11 cellular contexts compared by ENCODE assay signal in genomic region chrX:40587623-40588022, GRCh38. TPM values are rescaled to one million over a fixed set of nuclear protein-coding genes. Genes with fewer than 3 reads are reported as not detected.
DNase-seq lines count a peak whose midpoint lies in the region; ATAC-seq, FAIRE-seq and TF ChIP-seq lines count a peak whose summit lies in the region.
"Not testable (repeated sequence)": the region's sequence is repeated elsewhere in the genome, so short reads cannot be mapped to it uniquely, and the experiment has no call there.
"Had no signal": no experiment of that assay in that cellular context is flagged by ENCODE, and none has a peak within 500 bp of the region (broad histone marks: within the 10 kb centered on the region; RNA-seq: fewer than 3 reads in every experiment).

No MANE protein-coding gene starts in this region.

- H3K4me3 Mint-ChIP-seq in activated CD4-positive, alpha-beta T cell treated with anti-CD3 and anti-CD28 coated beads for 36 hours; activated T-cell treated with anti-CD3 and anti-CD28 coated beads, Interleukin-2, amount 50 U/mL, for 72 hours; activated naive CD8-positive, alpha-beta T cell: not testable (repeated sequence)

- DNase-seq in GM18507 (ENCODE audit: extremely low spot score, insufficient read length, low read depth); activated CD4-positive, alpha-beta T cell treated with anti-CD3 and anti-CD28 coated beads for 36 hours; activated T-cell treated with anti-CD3 and anti-CD28 coated beads, Interleukin-2, amount 50 U/mL, for 72 hours; endothelial cell of umbilical vein (ENCODE audit: low read depth, low spot score); HepG2 (ENCODE audit: low spot score); stimulated activated naive CD8-positive, alpha-beta T cell treated with anti-CD3 and anti-CD28 coated beads, Interleukin-15, Interleukin-2, amounts not matched to agents 100 U/mL and 50 U/mL, for 24 hours: not testable (repeated sequence)

- TF ChIP-seq RAD21 in HepG2 (CRISPR knock-in tag; IDR thresholded peaks at IDR 0.05), result not testable (repeated sequence)

- not testable (repeated sequence) for TF ChIP-seq EP300 in HepG2 (IDR thresholded peaks at IDR 0.05; ENCODE audit: low read depth in 2 of 2, low read length in 2 of 2); HepG2 (CRISPR knock-in tag; IDR thresholded peaks at IDR 0.05; ENCODE audit: borderline replicate concordance)

- FAIRE-seq in GM18507 (lab: Jason Lieb, UNC) (peak; percentile 53), endothelial cell of umbilical vein (lab: Jason Lieb, UNC) (peak; percentile 83), HepG2 (lab: Jason Lieb, UNC) (peak; percentile 53)

- H3K4me2 ChIP-seq in endothelial cell of umbilical vein (ENCODE audit: insufficient read depth, low read length); HepG2 (ENCODE audit: low read depth, low read length): not testable (repeated sequence)

- H4K20me1 ChIP-seq in endothelial cell of umbilical vein (replicated peaks; ENCODE audit: control insufficient read depth, extremely low read depth, insufficient read depth, low read length); HepG2 (ENCODE audit: insufficient read depth, low read length): not testable (repeated sequence)

- not testable (repeated sequence) for BruUV-seq in endothelial cell of umbilical vein (replicated peaks; lab: Mats Ljungman, UMichigan); HepG2 (replicated peaks; lab: Mats Ljungman, UMichigan)

- peak; percentile 50 for ATAC-seq in activated CD4-positive, alpha-beta T cell treated with anti-CD3 and anti-CD28 coated beads for 36 hours
- ATAC-seq in activated T-cell treated with anti-CD3 and anti-CD28 coated beads, Interleukin-2, amount 50 U/mL, for 72 hours (replicated peaks in 1 of 2), result peak; percentile 36 to 48
- not testable (repeated sequence) for ATAC-seq in HepG2
- ATAC-seq in stimulated activated naive CD8-positive, alpha-beta T cell treated with anti-CD3 and anti-CD28 coated beads, Interleukin-15, Interleukin-2, amounts not matched to agents 100 U/mL and 50 U/mL, for 24 hours, result peak; percentile 28

- in situ Hi-C loops in HepG2 (cut with HindIII; ENCODE audit: extremely low pct_ligation_motif_present, low pct_unique_long_range_greater_than_20kb), result not testable (repeated sequence)

- POLR2A ChIA-PET in activated CD4-positive, alpha-beta T cell treated with anti-CD3 and anti-CD28 coated beads for 36 hours (lab: Charles Lee); HepG2 (lab: Yijun Ruan, JAX): not testable (repeated sequence)
- POLR2A ChIA-PET in endothelial cell of umbilical vein (lab: Charles Lee), result interaction anchor here (0.7 kb wide), 1 partner anchor 748 kb away, joined by 3 read pairs; no protein-coding TSS in a partner anchor

- not testable (repeated sequence) for H3K36me3 Mint-ChIP-seq in activated CD4-positive, alpha-beta T cell treated with anti-CD3 and anti-CD28 coated beads for 36 hours (ENCODE audit: low read depth); activated T-cell treated with anti-CD3 and anti-CD28 coated beads, Interleukin-2, amount 50 U/mL, for 72 hours (ENCODE audit: insufficient read depth in 2 of 2); activated naive CD8-positive, alpha-beta T cell

- not testable (repeated sequence) for H3K27me3 ChIP-seq in endothelial cell of umbilical vein (ENCODE audit: control insufficient read depth in 2 of 2, insufficient read depth in 2 of 2, low read length in 2 of 2); HepG2 (ENCODE audit: control insufficient read depth in 1 of 2, insufficient read depth in 2 of 2, low read length in 2 of 2)

- CTCF ChIA-PET in activated CD4-positive, alpha-beta T cell treated with anti-CD3 and anti-CD28 coated beads for 36 hours (lab: Charles Lee), result interaction anchor here (0.7 to 3.6 kb wide), 2 partner anchors 44 to 64 kb away, joined by 3 to 12 read pairs; no protein-coding TSS in a partner anchor
- CTCF ChIA-PET in endothelial cell of umbilical vein (lab: Charles Lee), result interaction anchor here (0.9 kb wide), 1 partner anchor 43 kb away, joined by 3 read pairs; no protein-coding TSS in a partner anchor
- CTCF ChIA-PET in HepG2 (lab: Yijun Ruan, JAX; ENCODE audit: low intra/inter-chr PET ratio, low total read pairs), result not testable (repeated sequence)

- peaks cover 17% of the 10 kb centered on the region for H3K79me2 ChIP-seq in endothelial cell of umbilical vein (ENCODE audit: control insufficient read depth, insufficient read depth, low read length)
- H3K79me2 ChIP-seq in HepG2 (ENCODE audit: insufficient read depth, low read length), result not testable (repeated sequence)

- not testable (repeated sequence) for H3K9ac ChIP-seq in endothelial cell of umbilical vein (replicated peaks; ENCODE audit: extremely low read depth, insufficient read depth, low read length); HepG2 (ENCODE audit: insufficient read depth, low read depth, low read length)

- H3K27ac Mint-ChIP-seq in activated CD4-positive, alpha-beta T cell treated with anti-CD3 and anti-CD28 coated beads for 36 hours, result peak overlapping the region; percentile 3
- H3K27ac Mint-ChIP-seq in activated T-cell treated with anti-CD3 and anti-CD28 coated beads, Interleukin-2, amount 50 U/mL, for 72 hours, result not testable (repeated sequence)
- H3K27ac Mint-ChIP-seq in activated naive CD8-positive, alpha-beta T cell, result peak overlapping the region; percentile 46

- peaks cover 50% of the 10 kb centered on the region for H3K4me1 Mint-ChIP-seq in activated CD4-positive, alpha-beta T cell treated with anti-CD3 and anti-CD28 coated beads for 36 hours
- H3K4me1 Mint-ChIP-seq in activated T-cell treated with anti-CD3 and anti-CD28 coated beads, Interleukin-2, amount 50 U/mL, for 72 hours (ENCODE audit: low read depth), result peaks cover 39% of the 10 kb centered on the region
- H3K4me1 Mint-ChIP-seq in activated naive CD8-positive, alpha-beta T cell (ENCODE audit: low read depth), result peaks cover 49% of the 10 kb centered on the region

- dilution Hi-C loops in endothelial cell of umbilical vein (cut with MboI; ENCODE audit: extremely low pct_ligation_motif_present, low sequenced_read_pairs), result not testable (repeated sequence)

- not testable (repeated sequence) for H2AFZ ChIP-seq in endothelial cell of umbilical vein (ENCODE audit: low read depth, low read length); HepG2 (ENCODE audit: low read length)

- TF ChIP-seq POLR2A in endothelial cell of umbilical vein (IDR thresholded peaks at IDR 0.05; ENCODE audit: low read depth, low read length); HepG2 (IDR thresholded peaks at IDR 0.05; ENCODE audit: insufficient read depth in 1 of 2, low read depth in 2 of 2, low read length in 2 of 2): not testable (repeated sequence)

- TF ChIP-seq CTCF in endothelial cell of umbilical vein (IDR thresholded peaks at IDR 0.05; ENCODE audit: extremely low read depth in 1 of 2, insufficient read depth in 1 of 2, low read depth in 1 of 2, low read length in 2 of 2); HepG2 (CRISPR knock-in tag; IDR thresholded peaks at IDR 0.05): not testable (repeated sequence)

- not testable (repeated sequence) for H3K27ac ChIP-seq in endothelial cell of umbilical vein (ENCODE audit: insufficient read depth, low read depth, low read length); HepG2 (ENCODE audit: extremely low read length, insufficient read depth, low read length)

- not testable (repeated sequence) for H3K36me3 ChIP-seq in endothelial cell of umbilical vein (ENCODE audit: control insufficient read depth in 2 of 2, extremely low read depth in 1 of 2, insufficient read depth in 2 of 2, low read length in 2 of 2); HepG2 (replicated peaks in 1 of 2; ENCODE audit: control insufficient read depth in 1 of 2, insufficient read depth in 2 of 2, low read length in 2 of 2)

- H3K9me1 ChIP-seq in endothelial cell of umbilical vein (replicated peaks; ENCODE audit: control insufficient read depth, extremely low read depth, insufficient read depth, low read length), result not testable (repeated sequence)

- 14% methylated on average over 1 of the region's 1 CpG for WGBS in HepG2 (ENCODE audit: low lambda C conversion rate)

- intact Hi-C loops in activated CD4-positive, alpha-beta T cell treated with anti-CD3 and anti-CD28 coated beads for 36 hours (cut with DNase I, micrococcal nuclease), result loop anchor here in 1 of 2 experiments (10.0 kb wide), 2 partner anchors 527 to 1783 kb away; partner anchors contain the start of gene MID1IP1
- intact Hi-C loops in endothelial cell of umbilical vein (cut with micrococcal nuclease), result not testable (repeated sequence)
- intact Hi-C loops in HepG2 (cut with micrococcal nuclease; ENCODE audit: unreplicated experiment), result loop anchor here (10.0 kb wide), 1 partner anchor 57 kb away; the partner anchor contains the start of gene CXorf38

- not testable (repeated sequence) for H3K4me3 ChIP-seq in endothelial cell of umbilical vein (replicated peaks in 1 of 3; ENCODE audit: insufficient read depth in 1 of 3, low read depth in 1 of 3, low read length in 3 of 3); HepG2 (replicated peaks in 1 of 3; ENCODE audit: insufficient read depth in 1 of 3, low read depth in 2 of 3, low read length in 3 of 3)

- H3K9me3 Mint-ChIP-seq in activated CD4-positive, alpha-beta T cell treated with anti-CD3 and anti-CD28 coated beads for 36 hours (ENCODE audit: low read depth); activated T-cell treated with anti-CD3 and anti-CD28 coated beads, Interleukin-2, amount 50 U/mL, for 72 hours; activated naive CD8-positive, alpha-beta T cell (ENCODE audit: low read depth): not testable (repeated sequence)

- H3K4me1 ChIP-seq in endothelial cell of umbilical vein (ENCODE audit: control insufficient read depth, extremely low read depth, insufficient read depth, low read length), result not testable (repeated sequence)
- 0 out of 2 replicates have a peak, but pooled peaks cover 25% of the 10 kb centered on the region for H3K4me1 ChIP-seq in HepG2 (ENCODE audit: insufficient read depth, low read length)

- not testable (repeated sequence) for H3K9me3 ChIP-seq in endothelial cell of umbilical vein (replicated peaks; ENCODE audit: control insufficient read depth, insufficient read depth, low read length); HepG2 (ENCODE audit: low read length)

- not testable (repeated sequence) for H3K27me3 Mint-ChIP-seq in activated CD4-positive, alpha-beta T cell treated with anti-CD3 and anti-CD28 coated beads for 36 hours; activated naive CD8-positive, alpha-beta T cell
- peaks cover 33% of the 10 kb centered on the region for H3K27me3 Mint-ChIP-seq in activated T-cell treated with anti-CD3 and anti-CD28 coated beads, Interleukin-2, amount 50 U/mL, for 72 hours (ENCODE audit: low read depth)

RNA-seq across cellular contexts. Expression of gene ATP6AP2, which starts 6.9 kb away (rescaled TPM):
- 10 to 100 TPM; 39.9 to 52.2 TPM for total RNA-seq in activated CD4-positive, alpha-beta T cell treated with anti-CD3 and anti-CD28 coated beads for 36 hours
- total RNA-seq in activated T-cell treated with anti-CD3 and anti-CD28 coated beads, Interleukin-2, amount 50 U/mL, for 72 hours, result 10 to 100 TPM; 50.5 to 58.4 TPM
- 84.6 and 90.8 TPM in 2 replicates for total RNA-seq in endothelial cell of umbilical vein
- polyA plus RNA-seq in endothelial cell of umbilical vein, result 95.7 and 95.9 TPM in 2 replicates
- 118 and 119 TPM in 2 replicates for polyA plus RNA-seq in endothelial cell of umbilical vein (2011; cell fraction: cytosol; rRNA removed)
- 66.8 and 68.7 TPM in 2 replicates for polyA plus RNA-seq in endothelial cell of umbilical vein (2011; cell fraction: nucleus; rRNA removed)
- 182 and 201 TPM in 2 replicates for polyA plus RNA-seq in endothelial cell of umbilical vein (2012)
- polyA minus RNA-seq in endothelial cell of umbilical vein, result 120 and 143 TPM in 2 replicates
- polyA minus RNA-seq in endothelial cell of umbilical vein (2011; cell fraction: cytosol; rRNA and poly(A)+ RNA removed), result 67.0 TPM
- polyA minus RNA-seq in endothelial cell of umbilical vein (2011; cell fraction: nucleus; rRNA and poly(A)+ RNA removed), result 29.5 and 44.1 TPM in 2 replicates
- total RNA-seq in HepG2 (2016; rRNA removed; fragmentation: Illumina TruSeq; extraction: Trizol), result 29.0 and 55.6 TPM in 2 replicates
- total RNA-seq in HepG2 (2016; cell fraction: cytosol; rRNA removed; fragmentation: Illumina TruSeq; extraction: Trizol; ENCODE audit: low read depth), result 4.1 TPM in 2 replicates
- 32.6 and 56.9 TPM in 2 replicates for total RNA-seq in HepG2 (2016; cell fraction: insoluble cytoplasmic fraction; rRNA removed; fragmentation: Illumina TruSeq; extraction: Trizol)
- total RNA-seq in HepG2 (2016; cell fraction: membrane; rRNA removed; fragmentation: Illumina TruSeq; extraction: Trizol), result 7.8 and 9.1 TPM in 2 replicates
- 52.1 and 67.7 TPM in 2 replicates for total RNA-seq in HepG2 (2016; cell fraction: nucleus; rRNA removed; fragmentation: Illumina TruSeq; extraction: Trizol)
- polyA plus RNA-seq in HepG2 (2011; rRNA removed), result 93.5 and 108 TPM in 2 replicates
- polyA plus RNA-seq in HepG2 (2011; cell fraction: cytosol; rRNA removed), result 53.3 and 81.4 TPM in 2 replicates
- polyA plus RNA-seq in HepG2 (2011; cell fraction: nucleus; rRNA removed), result 24.6 and 29.7 TPM in 2 replicates
- polyA plus RNA-seq in HepG2 (2012), result 58.5 and 72.4 TPM in 2 replicates
- polyA plus RNA-seq in HepG2 (2016; cell fraction: cytosol; fragmentation: Illumina TruSeq; extraction: Trizol; ENCODE audit: low read depth), result 4.0 and 4.1 TPM in 2 replicates
- polyA plus RNA-seq in HepG2 (2016; cell fraction: insoluble cytoplasmic fraction; fragmentation: Illumina TruSeq; extraction: Trizol; ENCODE audit: low read depth), result 35.9 and 36.1 TPM in 2 replicates
- polyA plus RNA-seq in HepG2 (2016; cell fraction: membrane; fragmentation: Illumina TruSeq; extraction: Trizol; ENCODE audit: low read depth), result 6.9 and 7.3 TPM in 2 replicates
- 84.4 and 93.6 TPM in 2 replicates for polyA plus RNA-seq in HepG2 (2016; cell fraction: nucleus; fragmentation: Illumina TruSeq; extraction: Trizol; ENCODE audit: insufficient read depth, low read depth)
- 46.6 and 99.6 TPM in 2 replicates for polyA minus RNA-seq in HepG2 (2011; rRNA and poly(A)+ RNA removed; ENCODE audit: low replicate concordance)
- polyA minus RNA-seq in HepG2 (2011; cell fraction: cytosol; rRNA and poly(A)+ RNA removed), result 54.8 and 81.6 TPM in 2 replicates
- 29.4 and 33.7 TPM in 2 replicates for polyA minus RNA-seq in HepG2 (2011; cell fraction: nucleus; rRNA and poly(A)+ RNA removed)

RNA-seq across cellular contexts. Expression of gene MPC1L, which starts 35.6 kb away (rescaled TPM):
- not detected for total RNA-seq in activated CD4-positive, alpha-beta T cell treated with anti-CD3 and anti-CD28 coated beads for 36 hours
- total RNA-seq in activated T-cell treated with anti-CD3 and anti-CD28 coated beads, Interleukin-2, amount 50 U/mL, for 72 hours, result not detected
- not detected in 2 replicates for total RNA-seq in endothelial cell of umbilical vein
- 0.19 TPM in 1 of 2 replicates, not detected in the other for polyA plus RNA-seq in endothelial cell of umbilical vein
- not detected in 2 replicates for polyA plus RNA-seq in endothelial cell of umbilical vein (2011; cell fraction: cytosol; rRNA removed)
- not detected in 2 replicates for polyA plus RNA-seq in endothelial cell of umbilical vein (2011; cell fraction: nucleus; rRNA removed)
- not detected in 2 replicates for polyA plus RNA-seq in endothelial cell of umbilical vein (2012)
- polyA minus RNA-seq in endothelial cell of umbilical vein, result not detected in 2 replicates
- polyA minus RNA-seq in endothelial cell of umbilical vein (2011; cell fraction: cytosol; rRNA and poly(A)+ RNA removed), result not detected
- polyA minus RNA-seq in endothelial cell of umbilical vein (2011; cell fraction: nucleus; rRNA and poly(A)+ RNA removed), result not detected in 2 replicates
- total RNA-seq in HepG2 (2016; rRNA removed; fragmentation: Illumina TruSeq; extraction: Trizol), result not detected in 2 replicates
- not detected in 2 replicates for total RNA-seq in HepG2 (2016; cell fraction: cytosol; rRNA removed; fragmentation: Illumina TruSeq; extraction: Trizol; ENCODE audit: low read depth)
- not detected in 2 replicates for total RNA-seq in HepG2 (2016; cell fraction: insoluble cytoplasmic fraction; rRNA removed; fragmentation: Illumina TruSeq; extraction: Trizol)
- total RNA-seq in HepG2 (2016; cell fraction: membrane; rRNA removed; fragmentation: Illumina TruSeq; extraction: Trizol), result not detected in 2 replicates
- total RNA-seq in HepG2 (2016; cell fraction: nucleus; rRNA removed; fragmentation: Illumina TruSeq; extraction: Trizol), result not detected in 2 replicates
- not detected in 2 replicates for polyA plus RNA-seq in HepG2 (2011; rRNA removed)
- not detected in 2 replicates for polyA plus RNA-seq in HepG2 (2011; cell fraction: cytosol; rRNA removed)
- not detected in 2 replicates for polyA plus RNA-seq in HepG2 (2011; cell fraction: nucleus; rRNA removed)
- polyA plus RNA-seq in HepG2 (2012), result not detected in 2 replicates
- polyA plus RNA-seq in HepG2 (2016; cell fraction: cytosol; fragmentation: Illumina TruSeq; extraction: Trizol; ENCODE audit: low read depth), result not detected in 2 replicates
- not detected in 2 replicates for polyA plus RNA-seq in HepG2 (2016; cell fraction: insoluble cytoplasmic fraction; fragmentation: Illumina TruSeq; extraction: Trizol; ENCODE audit: low read depth)
- polyA plus RNA-seq in HepG2 (2016; cell fraction: membrane; fragmentation: Illumina TruSeq; extraction: Trizol; ENCODE audit: low read depth), result not detected in 2 replicates
- polyA plus RNA-seq in HepG2 (2016; cell fraction: nucleus; fragmentation: Illumina TruSeq; extraction: Trizol; ENCODE audit: insufficient read depth, low read depth), result not detected in 2 replicates
- polyA minus RNA-seq in HepG2 (2011; rRNA and poly(A)+ RNA removed; ENCODE audit: low replicate concordance), result not detected in 2 replicates
- polyA minus RNA-seq in HepG2 (2011; cell fraction: cytosol; rRNA and poly(A)+ RNA removed), result not detected in 2 replicates
- polyA minus RNA-seq in HepG2 (2011; cell fraction: nucleus; rRNA and poly(A)+ RNA removed), result not detected in 2 replicates
- total RNA-seq: Calu3; CD4-positive, alpha-beta memory T cell; H9 had no signal
- polyA plus RNA-seq: CD4-positive, alpha-beta memory T cell; IgD-negative memory B cell had no signal

RNA-seq across cellular contexts. Expression of gene CXorf38, which starts 59.7 kb away (rescaled TPM):
- total RNA-seq in activated CD4-positive, alpha-beta T cell treated with anti-CD3 and anti-CD28 coated beads for 36 hours, result 10 to 100 TPM; 15.8 to 20.5 TPM
- 10 to 100 TPM; 25.0 to 33.3 TPM for total RNA-seq in activated T-cell treated with anti-CD3 and anti-CD28 coated beads, Interleukin-2, amount 50 U/mL, for 72 hours
- 12.1 and 12.4 TPM in 2 replicates for total RNA-seq in endothelial cell of umbilical vein
- polyA plus RNA-seq in endothelial cell of umbilical vein, result 5.2 and 5.9 TPM in 2 replicates
- polyA plus RNA-seq in endothelial cell of umbilical vein (2011; cell fraction: cytosol; rRNA removed), result 6.4 and 6.6 TPM in 2 replicates
- 8.4 and 10.6 TPM in 2 replicates for polyA plus RNA-seq in endothelial cell of umbilical vein (2011; cell fraction: nucleus; rRNA removed)
- polyA plus RNA-seq in endothelial cell of umbilical vein (2012), result 10.6 and 11.9 TPM in 2 replicates
- polyA minus RNA-seq in endothelial cell of umbilical vein, result 5.6 and 7.1 TPM in 2 replicates
- polyA minus RNA-seq in endothelial cell of umbilical vein (2011; cell fraction: cytosol; rRNA and poly(A)+ RNA removed), result 6.1 TPM
- polyA minus RNA-seq in endothelial cell of umbilical vein (2011; cell fraction: nucleus; rRNA and poly(A)+ RNA removed), result 4.5 and 6.4 TPM in 2 replicates
- total RNA-seq in HepG2 (2016; rRNA removed; fragmentation: Illumina TruSeq; extraction: Trizol), result 6.7 TPM in 2 replicates
- total RNA-seq in HepG2 (2016; cell fraction: cytosol; rRNA removed; fragmentation: Illumina TruSeq; extraction: Trizol; ENCODE audit: low read depth), result 1.0 and 1.1 TPM in 2 replicates
- 6.5 and 7.2 TPM in 2 replicates for total RNA-seq in HepG2 (2016; cell fraction: insoluble cytoplasmic fraction; rRNA removed; fragmentation: Illumina TruSeq; extraction: Trizol)
- 2.5 and 2.9 TPM in 2 replicates for total RNA-seq in HepG2 (2016; cell fraction: membrane; rRNA removed; fragmentation: Illumina TruSeq; extraction: Trizol)
- total RNA-seq in HepG2 (2016; cell fraction: nucleus; rRNA removed; fragmentation: Illumina TruSeq; extraction: Trizol), result 4.9 TPM in 2 replicates
- 4.1 and 4.6 TPM in 2 replicates for polyA plus RNA-seq in HepG2 (2011; rRNA removed)
- polyA plus RNA-seq in HepG2 (2011; cell fraction: cytosol; rRNA removed), result 3.1 and 3.3 TPM in 2 replicates
- 3.2 and 3.9 TPM in 2 replicates for polyA plus RNA-seq in HepG2 (2011; cell fraction: nucleus; rRNA removed)
- polyA plus RNA-seq in HepG2 (2012), result 4.4 and 4.5 TPM in 2 replicates
- polyA plus RNA-seq in HepG2 (2016; cell fraction: cytosol; fragmentation: Illumina TruSeq; extraction: Trizol; ENCODE audit: low read depth), result 0.63 and 0.77 TPM in 2 replicates
- 5.2 and 5.5 TPM in 2 replicates for polyA plus RNA-seq in HepG2 (2016; cell fraction: insoluble cytoplasmic fraction; fragmentation: Illumina TruSeq; extraction: Trizol; ENCODE audit: low read depth)
- polyA plus RNA-seq in HepG2 (2016; cell fraction: membrane; fragmentation: Illumina TruSeq; extraction: Trizol; ENCODE audit: low read depth), result 1.2 and 1.4 TPM in 2 replicates
- 7.7 and 8.1 TPM in 2 replicates for polyA plus RNA-seq in HepG2 (2016; cell fraction: nucleus; fragmentation: Illumina TruSeq; extraction: Trizol; ENCODE audit: insufficient read depth, low read depth)
- 2.1 and 7.6 TPM in 2 replicates for polyA minus RNA-seq in HepG2 (2011; rRNA and poly(A)+ RNA removed; ENCODE audit: low replicate concordance)
- 1.9 and 2.2 TPM in 2 replicates for polyA minus RNA-seq in HepG2 (2011; cell fraction: cytosol; rRNA and poly(A)+ RNA removed)
- 3.3 and 4.1 TPM in 2 replicates for polyA minus RNA-seq in HepG2 (2011; cell fraction: nucleus; rRNA and poly(A)+ RNA removed)
